Comparison of ENCODE assay signal across 1 cellular context in genomic region chr3:17747184-17747889, GRCh38.
TF ChIP-seq lines count a peak whose summit lies in the region.

No MANE protein-coding gene starts in this region.

TF ChIP-seq in WTC11, 78 proteins besides CTCF, POLR2A, EP300 and RAD21 (continued from another document):
- no peak for TF ChIP-seq ZBTB43 (CRISPR knock-in tag; IDR thresholded peaks at IDR 0.05)
- TF ChIP-seq GTF2I (CRISPR knock-in tag; conservative IDR thresholded peaks at IDR 0.05): no peak
